ENCODE assay signal across 11 cellular contexts in the genomic region with DNA sequence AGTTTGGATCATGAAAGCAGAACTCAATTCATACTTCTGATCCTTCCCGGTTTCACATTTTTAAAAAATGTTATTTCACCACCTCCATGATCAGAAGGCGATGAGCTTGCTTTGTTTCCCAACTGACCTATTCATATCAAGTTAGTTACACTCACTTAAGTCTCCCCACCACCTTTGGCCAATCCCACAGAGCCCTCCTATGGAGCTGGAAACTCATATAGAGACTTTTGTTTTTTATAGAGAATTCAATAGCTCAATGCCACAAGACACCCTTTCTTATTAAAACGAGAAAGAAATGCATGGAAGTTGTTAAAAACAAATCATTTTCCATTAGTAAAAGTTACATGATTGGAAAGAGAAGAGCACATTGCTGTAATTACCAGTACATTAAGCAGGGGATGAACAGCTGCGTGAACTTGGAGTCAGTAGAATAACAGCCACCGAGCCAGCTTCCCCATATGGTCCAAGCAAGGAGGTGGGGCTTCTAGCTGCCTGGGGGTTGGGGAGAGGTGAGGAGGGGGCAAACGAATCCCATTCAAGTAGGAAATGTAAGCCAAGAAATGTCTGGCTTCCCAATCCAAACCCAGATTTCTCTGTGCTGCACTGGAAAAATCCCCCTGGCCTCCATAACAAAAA.
DNase-seq lines count a peak whose midpoint lies in the region; ATAC-seq and TF ChIP-seq lines count a peak whose summit lies in the region.
"Had no signal": no experiment of that assay in that cellular context is flagged by ENCODE, and none has a peak within 500 bp of the region (broad histone marks: within the 10 kb centered on the region; RNA-seq: fewer than 3 reads in every experiment).

No MANE protein-coding gene starts in this region.

- intact Hi-C loops in sciatic nerve (cut with DNase I) = no loop called here

- H3K9me3 ChIP-seq in RWPE2 (ENCODE audit: severe bottlenecking) = no peaks in the 10 kb centered on the region

- H3K36me3 ChIP-seq in RWPE2 (ENCODE audit: low read depth) = no peaks in the 10 kb centered on the region

- no peaks in the 10 kb centered on the region for H3K27me3 ChIP-seq in RWPE2 (ENCODE audit: insufficient read depth, poor library complexity, severe bottlenecking)

- H3K27ac ChIP-seq in RWPE2 (ENCODE audit: poor library complexity, severe bottlenecking) = peak overlapping the region; percentile 98

- no peak overlapping the region for H3K4me3 ChIP-seq in RWPE2 (ENCODE audit: severe bottlenecking)

- peaks cover 28% of the 10 kb centered on the region for H3K4me1 ChIP-seq in RWPE2 (ENCODE audit: insufficient read depth, poor library complexity, severe bottlenecking)

- no peak for TF ChIP-seq CTCF in RWPE2 (IDR thresholded peaks at IDR 0.05; ENCODE audit: poor library complexity, severe bottlenecking)

- peak; percentile 26 for DNase-seq in GM03348 (ENCODE audit: low spot score)
- DNase-seq in RWPE2 (ENCODE audit: low spot score) = no peak
- DNase-seq in fibroblast of the conjunctiva (ENCODE audit: low read depth) = peak; percentile 40
- DNase-seq in sciatic nerve (ENCODE audit: low spot score) = no peak
- DNase-seq in RPMI8226 = no peak
- DNase-seq in SHP77 (lab: John Stamatoyannopoulos, UW) = no peak
- DNase-seq: activated CD8-positive, alpha-beta memory T cell treated with anti-CD3 and anti-CD28 coated beads for 24 hours; DND-41 had no signal

- ATAC-seq in RWPE2 (ENCODE audit: low read depth) = peak; percentile 48
- peak; percentile 22 for ATAC-seq in sciatic nerve
- ATAC-seq in HG02970 (IDR thresholded peaks at IDR 0.05; ENCODE audit: low FRiP score, unreplicated experiment) = no peak
- no peak for ATAC-seq in HG03354 (IDR thresholded peaks at IDR 0.05; ENCODE audit: poor library complexity, severe bottlenecking, unreplicated experiment)
- ATAC-seq: Panc1 had no signal

Comparison
In these comparisons a context has a peak if more than half of its experiments do, and no peak if none do; other contexts are left out.
1. DNase-seq: peak in GM03348 (single experiment) and fibroblast of the conjunctiva (single experiment); none in RWPE2 (single experiment), sciatic nerve (single experiment), RPMI8226 (single experiment) and SHP77 (0 of 2).
2. ATAC-seq: peak in RWPE2 (single experiment) and sciatic nerve (single experiment); none in HG02970 (single experiment) and HG03354 (single experiment).